ENCODE assay signal across 8 cellular contexts in the genomic region with DNA sequence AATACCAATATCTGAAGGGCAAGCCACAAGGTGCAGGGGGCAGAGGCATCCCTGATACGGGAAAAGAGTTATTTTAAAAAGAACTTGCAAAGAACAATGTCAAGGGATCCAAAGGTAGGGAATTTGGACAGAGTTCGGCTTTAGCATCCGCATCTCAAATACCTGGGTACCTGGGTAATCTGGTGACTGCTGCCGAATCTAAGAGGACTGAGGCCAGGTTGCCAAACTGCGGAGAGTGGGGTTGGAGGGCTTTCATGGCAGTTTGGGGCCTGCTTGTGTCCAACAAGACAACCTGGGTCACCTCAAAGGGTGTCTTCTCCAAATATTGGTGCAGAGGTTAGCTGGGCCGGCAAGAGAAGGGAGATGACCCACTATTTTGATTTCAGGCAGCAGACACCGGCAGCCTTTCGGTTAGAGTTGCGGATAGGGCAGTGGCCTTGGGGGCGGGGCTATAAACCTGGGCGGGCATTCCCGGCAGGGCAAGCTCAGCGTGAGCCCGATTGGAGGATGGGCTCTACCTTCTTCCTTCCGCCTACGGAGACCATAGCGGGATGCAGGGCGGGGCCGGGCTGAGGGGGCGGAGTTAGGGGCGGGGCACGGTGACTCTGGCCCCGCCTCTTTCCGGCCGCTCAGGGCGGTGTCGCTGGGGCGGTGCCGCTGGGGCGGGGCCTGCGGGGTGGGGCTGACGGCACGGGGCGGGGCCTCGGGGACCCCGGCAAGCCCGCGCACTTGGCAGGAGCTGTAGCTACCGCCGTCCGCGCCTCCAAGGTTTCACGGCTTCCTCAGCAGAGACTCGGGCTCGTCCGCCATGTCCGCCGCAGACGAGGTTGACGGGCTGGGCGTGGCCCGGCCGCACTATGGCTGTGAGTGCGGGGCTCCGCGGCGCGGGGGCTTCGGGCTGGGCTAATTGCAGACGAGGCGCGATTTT. TPM values are rescaled to one million over a fixed set of nuclear protein-coding genes. Genes with fewer than 3 reads are reported as not detected.
DNase-seq lines count a peak whose midpoint lies in the region; ATAC-seq lines count a peak whose summit lies in the region.

A gene with protein sequence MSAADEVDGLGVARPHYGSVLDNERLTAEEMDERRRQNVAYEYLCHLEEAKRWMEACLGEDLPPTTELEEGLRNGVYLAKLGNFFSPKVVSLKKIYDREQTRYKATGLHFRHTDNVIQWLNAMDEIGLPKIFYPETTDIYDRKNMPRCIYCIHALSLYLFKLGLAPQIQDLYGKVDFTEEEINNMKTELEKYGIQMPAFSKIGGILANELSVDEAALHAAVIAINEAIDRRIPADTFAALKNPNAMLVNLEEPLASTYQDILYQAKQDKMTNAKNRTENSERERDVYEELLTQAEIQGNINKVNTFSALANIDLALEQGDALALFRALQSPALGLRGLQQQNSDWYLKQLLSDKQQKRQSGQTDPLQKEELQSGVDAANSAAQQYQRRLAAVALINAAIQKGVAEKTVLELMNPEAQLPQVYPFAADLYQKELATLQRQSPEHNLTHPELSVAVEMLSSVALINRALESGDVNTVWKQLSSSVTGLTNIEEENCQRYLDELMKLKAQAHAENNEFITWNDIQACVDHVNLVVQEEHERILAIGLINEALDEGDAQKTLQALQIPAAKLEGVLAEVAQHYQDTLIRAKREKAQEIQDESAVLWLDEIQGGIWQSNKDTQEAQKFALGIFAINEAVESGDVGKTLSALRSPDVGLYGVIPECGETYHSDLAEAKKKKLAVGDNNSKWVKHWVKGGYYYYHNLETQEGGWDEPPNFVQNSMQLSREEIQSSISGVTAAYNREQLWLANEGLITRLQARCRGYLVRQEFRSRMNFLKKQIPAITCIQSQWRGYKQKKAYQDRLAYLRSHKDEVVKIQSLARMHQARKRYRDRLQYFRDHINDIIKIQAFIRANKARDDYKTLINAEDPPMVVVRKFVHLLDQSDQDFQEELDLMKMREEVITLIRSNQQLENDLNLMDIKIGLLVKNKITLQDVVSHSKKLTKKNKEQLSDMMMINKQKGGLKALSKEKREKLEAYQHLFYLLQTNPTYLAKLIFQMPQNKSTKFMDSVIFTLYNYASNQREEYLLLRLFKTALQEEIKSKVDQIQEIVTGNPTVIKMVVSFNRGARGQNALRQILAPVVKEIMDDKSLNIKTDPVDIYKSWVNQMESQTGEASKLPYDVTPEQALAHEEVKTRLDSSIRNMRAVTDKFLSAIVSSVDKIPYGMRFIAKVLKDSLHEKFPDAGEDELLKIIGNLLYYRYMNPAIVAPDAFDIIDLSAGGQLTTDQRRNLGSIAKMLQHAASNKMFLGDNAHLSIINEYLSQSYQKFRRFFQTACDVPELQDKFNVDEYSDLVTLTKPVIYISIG (N-terminal part only) (plus strand): TSS at position 709 of the 928 bp plus-strand sequence. CDS start 100 bp downstream, at position 809.

- POLR2A ChIA-PET in CD8-positive, alpha-beta memory T cell (lab: Charles Lee): interaction anchor here (0.6 to 2.5 kb wide), 17 partner anchors 9 to 547 kb away, joined by 3 to 46 read pairs (median 4); a partner anchor contains a TSS
- POLR2A ChIA-PET in activated CD8-positive, alpha-beta memory T cell treated with anti-CD3 and anti-CD28 coated beads for 36 hours (lab: Charles Lee): interaction anchor here (0.7 to 2.4 kb wide), 10 partner anchors 10 to 81 kb away, joined by 3 to 12 read pairs (median 4); no protein-coding TSS in a partner anchor

- H2BK12ac ChIP-seq in mesenchymal stem cell (ENCODE audit: low read length in 2 of 2): peak within 1 kb of the TSS in 1 of 2 experiments; percentile 65

- peak within 1 kb of the TSS; percentile 88 for H2BK5ac ChIP-seq in mesenchymal stem cell (ENCODE audit: low read depth, low read length, poor library complexity, severe bottlenecking)

- peak within 1 kb of the TSS; percentile 94 for H3K27ac ChIP-seq in CD8-positive, alpha-beta memory T cell (ENCODE audit: low read depth, low read length)
- H3K27ac ChIP-seq in mesenchymal stem cell (ENCODE audit: low read length, poor library complexity, severe bottlenecking): peak within 1 kb of the TSS; percentile 80

- peaks cover 5 to 34% (median 19%) of the 10 kb centered on the region in 3 donors for H3K36me3 Mint-ChIP-seq in CD8-positive, alpha-beta memory T cell
- H3K36me3 Mint-ChIP-seq in effector memory CD8-positive, alpha-beta T cell (ENCODE audit: insufficient read depth): peaks cover 47% of the 10 kb centered on the region

- H3K4me1 Mint-ChIP-seq in CD8-positive, alpha-beta memory T cell: peaks cover 45 to 59% (median 49%) of the 10 kb centered on the region in 3 donors
- H3K4me1 Mint-ChIP-seq in effector memory CD8-positive, alpha-beta T cell (ENCODE audit: low read depth in 2 of 2): peaks cover 41 to 42% of the 10 kb centered on the region in 2 donors

- H2AK5ac ChIP-seq in mesenchymal stem cell (ENCODE audit: low read length, severe bottlenecking): peak within 1 kb of the TSS; percentile 61

- H3K36me3 ChIP-seq in CD8-positive, alpha-beta memory T cell (ENCODE audit: insufficient read depth, low read length): peaks cover 7% of the 10 kb centered on the region
- peaks cover 4 to 22% of the 10 kb centered on the region in 2 experiments for H3K36me3 ChIP-seq in mesenchymal stem cell (ENCODE audit: control insufficient read depth in 1 of 2, insufficient read depth in 2 of 2, low read depth in 1 of 2, low read length in 2 of 2)

- no peak within 1 kb of the TSS for H3K23ac ChIP-seq in mesenchymal stem cell (ENCODE audit: low read length in 2 of 2)

- H2AFZ ChIP-seq in mesenchymal stem cell (ENCODE audit: low read depth, low read length): peak within 1 kb of the TSS; percentile 72

- H2BK120ac ChIP-seq in mesenchymal stem cell (ENCODE audit: low read depth, low read length): peak within 1 kb of the TSS; percentile 94

- no peaks in the 10 kb centered on the region for H3K27me3 Mint-ChIP-seq in CD8-positive, alpha-beta memory T cell
- H3K27me3 Mint-ChIP-seq in effector memory CD8-positive, alpha-beta T cell: no peaks in the 10 kb centered on the region

- H3K9ac ChIP-seq in mesenchymal stem cell (ENCODE audit: low read length): peak within 1 kb of the TSS; percentile 100

- H3K4me2 ChIP-seq in mesenchymal stem cell (ENCODE audit: low read length, poor library complexity, severe bottlenecking): peak within 1 kb of the TSS; percentile 60

- WGBS in mesenchymal stem cell: 8% methylated on average over 52 of the region's 62 CpGs

- H4K91ac ChIP-seq in mesenchymal stem cell (ENCODE audit: low read length): peak within 1 kb of the TSS; percentile 70

- H3K9me3 ChIP-seq in CD8-positive, alpha-beta memory T cell (ENCODE audit: low read length): no peaks in the 10 kb centered on the region
- no peaks in the 10 kb centered on the region for H3K9me3 ChIP-seq in mesenchymal stem cell (ENCODE audit: control insufficient read depth, low read length)

- H3K79me1 ChIP-seq in mesenchymal stem cell (replicated peaks; ENCODE audit: low read length, poor library complexity, severe bottlenecking): no peaks in the 10 kb centered on the region

- CTCF ChIA-PET in CD8-positive, alpha-beta memory T cell (lab: Charles Lee): interaction anchor here (0.6 to 2.2 kb wide), 11 partner anchors 9 to 245 kb away, joined by 3 to 22 read pairs (median 4); no protein-coding TSS in a partner anchor
- CTCF ChIA-PET in activated CD8-positive, alpha-beta memory T cell treated with anti-CD3 and anti-CD28 coated beads for 36 hours (lab: Charles Lee): interaction anchor here (1.6 kb wide), 1 partner anchor 14 kb away, joined by 3 read pairs; no protein-coding TSS in a partner anchor

- peak within 1 kb of the TSS; percentile 86 to 97 (median 96) for H3K27ac Mint-ChIP-seq in CD8-positive, alpha-beta memory T cell
- peak within 1 kb of the TSS; percentile 95 to 97 for H3K27ac Mint-ChIP-seq in effector memory CD8-positive, alpha-beta T cell

- peak within 1 kb of the TSS; percentile 92 to 93 for H3K4ac ChIP-seq in mesenchymal stem cell (ENCODE audit: low read depth in 1 of 2, low read length in 2 of 2)

- no peaks in the 10 kb centered on the region for H3K9me3 Mint-ChIP-seq in CD8-positive, alpha-beta memory T cell
- no peaks in the 10 kb centered on the region for H3K9me3 Mint-ChIP-seq in effector memory CD8-positive, alpha-beta T cell

- no peaks in the 10 kb centered on the region for H3K27me3 ChIP-seq in CD8-positive, alpha-beta memory T cell (ENCODE audit: insufficient read depth, low read length, poor library complexity, severe bottlenecking)
- no peaks in the 10 kb centered on the region for H3K27me3 ChIP-seq in mesenchymal stem cell (ENCODE audit: control insufficient read depth in 1 of 2, insufficient read depth in 1 of 2, low read length in 2 of 2)

- DNase-seq in CD8-positive, alpha-beta memory T cell: peak; percentile 92 to 97 (median 94)
- DNase-seq in HS-5 (ENCODE audit: low read depth) (peak; percentile 76), mesenchymal stem cell (peak; percentile 96)
- peak; percentile 98 for DNase-seq in NK-92 treated with Interleukin-12 subunit alpha and Interleukin-12 subunit beta, amount 100 ng/mL, for 24 hours (lab: John Stamatoyannopoulos, UW)
- peak; percentile 91 to 94 (median 92) for DNase-seq in effector memory CD8-positive, alpha-beta T cell
- DNase-seq in stimulated activated CD8-positive, alpha-beta memory T cell treated with anti-CD3 and anti-CD28 coated beads, Interleukin-12 subunit alpha, Interleukin-12 subunit beta, amount 100 ng/mL, for 4 hours (ENCODE audit: low read depth): peak; percentile 92

- H3K4me3 Mint-ChIP-seq in CD8-positive, alpha-beta memory T cell: peak within 1 kb of the TSS; percentile 86 to 96 (median 91)
- H3K4me3 Mint-ChIP-seq in effector memory CD8-positive, alpha-beta T cell: peak within 1 kb of the TSS; percentile 90 to 92

- ATAC-seq in GM19468 (IDR thresholded peaks at IDR 0.05; ENCODE audit: extremely low read depth, unreplicated experiment): peak; percentile 79
- ATAC-seq in effector memory CD8-positive, alpha-beta T cell (replicated peaks): peak; percentile 87

- H2BK15ac ChIP-seq in mesenchymal stem cell (ENCODE audit: low read depth, poor library complexity, severe bottlenecking): peak within 1 kb of the TSS; percentile 23

- H3K4me1 ChIP-seq in CD8-positive, alpha-beta memory T cell (ENCODE audit: insufficient read depth, low read length): peaks cover 38% of the 10 kb centered on the region
- peaks cover 11% of the 10 kb centered on the region for H3K4me1 ChIP-seq in mesenchymal stem cell (ENCODE audit: control insufficient read depth, insufficient read depth, low read depth, low read length)

- H3K18ac ChIP-seq in mesenchymal stem cell (ENCODE audit: low read depth in 1 of 2, low read length in 2 of 2): peak within 1 kb of the TSS; percentile 84

- peak within 1 kb of the TSS; percentile 87 to 92 for H3K14ac ChIP-seq in mesenchymal stem cell (ENCODE audit: low read length in 2 of 2)

- peak within 1 kb of the TSS; percentile 100 for H4K8ac ChIP-seq in mesenchymal stem cell (ENCODE audit: low read length)

- H3K4me3 ChIP-seq in CD8-positive, alpha-beta memory T cell (ENCODE audit: low read length): peak within 1 kb of the TSS; percentile 87
- peak within 1 kb of the TSS; percentile 84 to 97 for H3K4me3 ChIP-seq in mesenchymal stem cell (ENCODE audit: insufficient read depth in 1 of 2, low read depth in 1 of 2, low read length in 2 of 2)

RNA-seq across cellular contexts. Expression of the gene that starts here (rescaled TPM):
- 100 to 1,000 TPM; 173 to 176 TPM for total RNA-seq in CD8-positive, alpha-beta memory T cell
- 151 TPM for polyA plus RNA-seq in CD8-positive, alpha-beta memory T cell
- 100 to 1,000 TPM; 160 to 162 TPM for total RNA-seq in activated CD8-positive, alpha-beta memory T cell treated with anti-CD3 and anti-CD28 coated beads for 36 hours
- polyA plus RNA-seq in mesenchymal stem cell (2013, experiment 1 of 2): 205 TPM
- 197 TPM for polyA plus RNA-seq in mesenchymal stem cell (2013, experiment 2 of 2)

Comparison
In these comparisons a context has a peak if more than half of its experiments do, and no peak if none do; other contexts are left out.
1. Peak in every context shown above with its lines: DNase-seq, ATAC-seq, H3K4me3 ChIP-seq and H3K27ac ChIP-seq.